25 cellular contexts compared by ENCODE assay signal in the genomic region with DNA sequence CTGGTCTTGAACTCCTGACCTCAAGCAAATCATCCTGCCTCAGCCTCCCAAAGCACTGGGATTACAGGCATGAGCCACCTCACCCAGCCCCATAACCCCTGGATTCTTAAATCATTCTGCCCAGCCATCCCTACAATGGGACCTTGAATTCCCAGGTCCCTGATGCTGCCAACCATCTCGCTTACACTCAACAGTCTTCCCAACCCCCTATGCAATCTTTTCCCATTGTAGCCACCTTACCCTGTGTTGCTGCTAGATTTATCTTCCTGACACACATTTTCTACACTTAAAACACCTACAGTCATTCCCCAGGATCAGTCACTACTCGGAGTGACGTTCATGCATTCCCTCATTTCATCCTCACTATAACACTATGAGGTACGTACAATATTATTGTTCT.
DNase-seq lines count a peak whose midpoint lies in the region; ATAC-seq, FAIRE-seq and TF ChIP-seq lines count a peak whose summit lies in the region.
"Had no signal": no experiment of that assay in that cellular context is flagged by ENCODE, and none has a peak within 500 bp of the region (broad histone marks: within the 10 kb centered on the region; RNA-seq: fewer than 3 reads in every experiment).

No MANE protein-coding gene starts in this region.

- POLR2A ChIA-PET in activated CD4-positive, alpha-beta T cell treated with anti-CD3 and anti-CD28 coated beads for 36 hours (lab: Charles Lee) = no interaction called here
- POLR2A ChIA-PET in naive thymus-derived CD4-positive, alpha-beta T cell (lab: Charles Lee) = interaction anchor here (1.1 to 2.8 kb wide), 2 partner anchors 24 to 48 kb away, joined by 3 to 12 read pairs; no protein-coding TSS in a partner anchor

- CTCF ChIA-PET in activated CD4-positive, alpha-beta T cell treated with anti-CD3 and anti-CD28 coated beads for 36 hours (lab: Charles Lee) = no interaction called here
- CTCF ChIA-PET in naive thymus-derived CD4-positive, alpha-beta T cell (lab: Charles Lee) = interaction anchor here (1.3 kb wide), 1 partner anchor 62 kb away, joined by 4 read pairs; no protein-coding TSS in a partner anchor

- ATAC-seq in activated CD4-positive, alpha-beta T cell treated with anti-CD3 and anti-CD28 coated beads for 36 hours = no peak
- no peak for ATAC-seq in naive thymus-derived CD4-positive, alpha-beta T cell

- peaks cover 33% of the 10 kb centered on the region for H3K36me3 Mint-ChIP-seq in activated CD4-positive, alpha-beta T cell treated with anti-CD3 and anti-CD28 coated beads for 36 hours (ENCODE audit: low read depth)
- peaks cover 54% of the 10 kb centered on the region for H3K36me3 Mint-ChIP-seq in activated naive CD8-positive, alpha-beta T cell treated with anti-CD3 and anti-CD28 coated beads for 36 hours
- H3K36me3 Mint-ChIP-seq in naive thymus-derived CD4-positive, alpha-beta T cell = peaks cover 7 to 48% (median 23%) of the 10 kb centered on the region in 5 donors

- no peak overlapping the region for H3K4me3 Mint-ChIP-seq in activated CD4-positive, alpha-beta T cell treated with anti-CD3 and anti-CD28 coated beads for 36 hours
- no peak overlapping the region for H3K4me3 Mint-ChIP-seq in activated naive CD8-positive, alpha-beta T cell treated with anti-CD3 and anti-CD28 coated beads for 36 hours
- peak overlapping the region in 7 of 10 donors; percentile 14 to 83 (median 42) for H3K4me3 Mint-ChIP-seq in naive thymus-derived CD4-positive, alpha-beta T cell

- no peaks in the 10 kb centered on the region for H3K27me3 ChIP-seq in naive thymus-derived CD4-positive, alpha-beta T cell (ENCODE audit: control insufficient read depth in 2 of 2, insufficient read depth in 2 of 2, low read length in 2 of 2)
- H3K27me3 ChIP-seq in breast epithelium = no peaks in the 10 kb centered on the region
- H3K27me3 ChIP-seq: cardiac muscle cell had no signal

- H3K27ac ChIP-seq in naive thymus-derived CD4-positive, alpha-beta T cell (ENCODE audit: low read depth, low read length) = no peak overlapping the region
- H3K27ac ChIP-seq in breast epithelium = no peak overlapping the region
- H3K27ac ChIP-seq: cardiac muscle cell, KMS-11, PC-9 had no signal

- no peaks in the 10 kb centered on the region for H3K9me3 ChIP-seq in naive thymus-derived CD4-positive, alpha-beta T cell (ENCODE audit: control insufficient read depth in 2 of 3, low read length in 3 of 3)
- no peaks in the 10 kb centered on the region for H3K9me3 ChIP-seq in breast epithelium

- no peak for DNase-seq in activated CD4-positive, alpha-beta T cell treated with anti-CD3 and anti-CD28 coated beads for 36 hours
- no peak for DNase-seq in activated CD4-positive, alpha-beta T cell treated with anti-CD3 and anti-CD28 coated beads, Interleukin-2, amount 50 U/mL, for 4 hours
- DNase-seq in GM12892 (ENCODE audit: insufficient read length) = no peak
- no peak for DNase-seq in activated naive CD8-positive, alpha-beta T cell treated with anti-CD3 and anti-CD28 coated beads for 36 hours
- DNase-seq in naive thymus-derived CD4-positive, alpha-beta T cell = no peak
- no peak for DNase-seq in breast epithelium (ENCODE audit: low spot score in 2 of 2)
- DNase-seq in activated CD8-positive, alpha-beta memory T cell treated with anti-CD3 and anti-CD28 coated beads, Interleukin-2, amount 50 U/mL, for 48 hours = no peak
- DNase-seq in NCI-H526 treated with DMSO at 0.1 percent for 48 hours (lab: John Stamatoyannopoulos, UW) = no peak
- DNase-seq: activated effector memory CD4-positive, alpha-beta T cell treated with Interleukin-2 at 50 U/mL for 16 hours; anterior cingulate cortex; dermis blood vessel endothelial cell; DND-41; GOT3; kidney glomerular epithelial cell; NCI-H1436 treated with DMSO at 0.1 percent for 48 hours; NK-92 treated with Interleukin-12 subunit alpha and Interleukin-12 subunit beta, amount 100 ng/mL, for 24 hours; nucleus accumbens; PC-9; Right ventricle myocardium superior; stimulated activated CD8-positive, alpha-beta memory T cell treated with anti-CD3 and anti-CD28 coated beads, Interleukin-4, amount 100 ng/mL, for 48 hours had no signal

- peak; percentile 42 for FAIRE-seq in GM12892 (lab: Jason Lieb, UNC)
- FAIRE-seq: endothelial cell of umbilical vein, HTR-8/SVneo had no signal

- H3K4me1 Mint-ChIP-seq in activated CD4-positive, alpha-beta T cell treated with anti-CD3 and anti-CD28 coated beads for 36 hours = peaks cover 82% of the 10 kb centered on the region
- H3K4me1 Mint-ChIP-seq in activated naive CD8-positive, alpha-beta T cell treated with anti-CD3 and anti-CD28 coated beads for 36 hours = peaks cover 76% of the 10 kb centered on the region
- peaks cover 46 to 98% (median 91%) of the 10 kb centered on the region in 7 donors for H3K4me1 Mint-ChIP-seq in naive thymus-derived CD4-positive, alpha-beta T cell

- H3K36me3 ChIP-seq in naive thymus-derived CD4-positive, alpha-beta T cell (ENCODE audit: control insufficient read depth in 2 of 3, insufficient read depth in 3 of 3, low read length in 3 of 3) = no peaks in the 10 kb centered on the region
- H3K36me3 ChIP-seq in breast epithelium = no peaks in the 10 kb centered on the region
- H3K36me3 ChIP-seq: cardiac muscle cell had no signal

- H3K9me3 Mint-ChIP-seq in activated CD4-positive, alpha-beta T cell treated with anti-CD3 and anti-CD28 coated beads for 36 hours (ENCODE audit: low read depth) = peaks cover 8% of the 10 kb centered on the region
- H3K9me3 Mint-ChIP-seq in activated naive CD8-positive, alpha-beta T cell treated with anti-CD3 and anti-CD28 coated beads for 36 hours = peaks cover 3% of the 10 kb centered on the region
- H3K9me3 Mint-ChIP-seq in naive thymus-derived CD4-positive, alpha-beta T cell = peaks cover 0 to 4% (median 0%) of the 10 kb centered on the region in 11 donors

- H3K4me3 ChIP-seq in naive thymus-derived CD4-positive, alpha-beta T cell (ENCODE audit: low read length) = no peak overlapping the region
- no peak overlapping the region for H3K4me3 ChIP-seq in breast epithelium
- H3K4me3 ChIP-seq: cardiac muscle cell, lung, PC-9 had no signal

- TF ChIP-seq CTCF in breast epithelium (IDR thresholded peaks at IDR 0.05) = no peak

- no peaks in the 10 kb centered on the region for H3K27me3 Mint-ChIP-seq in activated CD4-positive, alpha-beta T cell treated with anti-CD3 and anti-CD28 coated beads for 36 hours
- H3K27me3 Mint-ChIP-seq in activated naive CD8-positive, alpha-beta T cell treated with anti-CD3 and anti-CD28 coated beads for 36 hours = no peaks in the 10 kb centered on the region
- no peaks in the 10 kb centered on the region for H3K27me3 Mint-ChIP-seq in naive thymus-derived CD4-positive, alpha-beta T cell

- peak overlapping the region; percentile 85 for H3K27ac Mint-ChIP-seq in activated CD4-positive, alpha-beta T cell treated with anti-CD3 and anti-CD28 coated beads for 36 hours
- H3K27ac Mint-ChIP-seq in activated naive CD8-positive, alpha-beta T cell treated with anti-CD3 and anti-CD28 coated beads for 36 hours = peak overlapping the region; percentile 82
- H3K27ac Mint-ChIP-seq in naive thymus-derived CD4-positive, alpha-beta T cell = peak overlapping the region; percentile 19 to 95 (median 84)

- peaks cover 65 to 76% of the 10 kb centered on the region in 2 donors for H3K4me1 ChIP-seq in naive thymus-derived CD4-positive, alpha-beta T cell (ENCODE audit: control insufficient read depth in 2 of 2, insufficient read depth in 2 of 2, low read length in 2 of 2)
- no peaks in the 10 kb centered on the region for H3K4me1 ChIP-seq in breast epithelium

- intact Hi-C loops in activated CD4-positive, alpha-beta T cell treated with anti-CD3 and anti-CD28 coated beads for 36 hours (cut with DNase I, micrococcal nuclease) = no loop called here
- intact Hi-C loops in naive thymus-derived CD4-positive, alpha-beta T cell (cut with micrococcal nuclease) = no loop called here
- intact Hi-C loops in breast epithelium (cut with DNase I; ENCODE audit: low total_unique reads) = no loop called here

- TF ChIP-seq POLR2A in GM12892 (IDR thresholded peaks at IDR 0.05; ENCODE audit: low read depth, low read length) (no peak), breast epithelium (IDR thresholded peaks at IDR 0.05) (no peak)

Comparison
In these comparisons a context has a peak if more than half of its experiments do, and no peak if none do; other contexts are left out.
1. H3K4me3 Mint-ChIP-seq: peak in naive thymus-derived CD4-positive, alpha-beta T cell (7 of 10); none in activated CD4-positive, alpha-beta T cell treated with anti-CD3 and anti-CD28 coated beads for 36 hours (single experiment) and activated naive CD8-positive, alpha-beta T cell treated with anti-CD3 and anti-CD28 coated beads for 36 hours (single experiment).
2. Peak in every context shown above with its lines, with median percentiles within 50 percentile points of each other: H3K27ac Mint-ChIP-seq.